ENCODE assay signal across 8 cellular contexts in the genomic region with DNA sequence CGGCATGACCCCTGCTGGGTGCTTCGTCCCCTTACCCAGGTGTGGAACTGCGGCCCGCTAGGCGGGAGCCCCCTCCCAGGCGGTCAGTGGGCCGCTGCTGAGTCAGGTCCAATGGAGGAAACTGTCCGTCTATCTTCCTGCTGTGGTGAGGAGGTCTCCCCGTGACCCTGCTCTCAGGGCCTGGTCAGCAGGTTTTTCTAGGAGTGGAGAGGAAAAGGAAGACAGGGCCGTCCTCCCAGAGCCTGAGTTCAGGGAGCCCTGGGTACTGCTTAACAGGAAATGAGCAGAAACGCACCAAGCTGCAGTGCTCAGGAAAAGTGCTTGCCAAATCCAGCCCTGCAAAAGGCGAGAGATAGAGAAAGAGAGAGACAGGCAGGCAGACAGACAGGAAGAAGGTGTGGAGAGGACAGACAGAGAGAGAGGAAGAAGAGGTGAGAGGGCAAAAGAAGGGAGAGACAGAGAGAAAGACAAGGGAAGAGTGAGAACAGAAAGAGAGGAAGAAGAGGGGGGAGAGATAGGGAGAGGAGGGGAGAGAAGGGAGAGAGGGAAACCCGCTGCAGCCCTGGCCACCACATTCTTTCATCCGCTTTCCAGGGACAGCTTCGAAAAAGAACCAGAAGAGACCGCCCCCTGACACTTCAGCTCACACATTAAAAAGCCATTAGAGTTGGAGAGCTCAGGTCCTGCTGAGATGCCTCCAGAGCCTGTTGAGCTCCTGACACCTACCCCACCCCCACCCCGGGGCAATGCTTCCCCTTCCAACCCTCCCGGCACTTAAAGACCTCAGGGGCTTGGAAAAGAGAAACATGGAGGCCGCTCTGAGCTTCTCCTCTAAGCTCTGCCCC. TPM values are rescaled to one million over a fixed set of nuclear protein-coding genes. Genes with fewer than 3 reads are reported as not detected.
A peak's percentile ranks its signal among the peaks of the same experiment; 100 is the strongest.
DNase-seq lines count a peak whose midpoint lies in the region; ATAC-seq and TF ChIP-seq lines count a peak whose summit lies in the region.

No MANE protein-coding gene starts in this region.

- peak; percentile 48 for DNase-seq in LNCaP clone FGC (ENCODE audit: low read depth)
- DNase-seq in immature natural killer cell: no peak
- no peak for DNase-seq in A172 (ENCODE audit: low spot score)
- DNase-seq in GM19240 (ENCODE audit: insufficient read length, low spot score): no peak

- H3K27ac Mint-ChIP-seq in immature natural killer cell: peak overlapping the region in 5 of 6 donors; percentile 14 to 88 (median 70)
- peak overlapping the region; percentile 56 for H3K27ac Mint-ChIP-seq in stimulated activated memory B cell treated with anti-CD40 and anti-IgM and Interleukin-4, amounts not matched to agents 10 μg/mL and 1 μg/mL and 100 μg/mL, for 72 hours

- peaks cover 34 to 61% of the 10 kb centered on the region in 2 donors for H3K4me1 Mint-ChIP-seq in immature natural killer cell
- peaks cover 64% of the 10 kb centered on the region for H3K4me1 Mint-ChIP-seq in stimulated activated memory B cell treated with anti-CD40 and anti-IgM and Interleukin-4, amounts not matched to agents 10 μg/mL and 1 μg/mL and 100 μg/mL, for 72 hours

- H3K27me3 Mint-ChIP-seq in immature natural killer cell (ENCODE audit: low read depth in 3 of 3): no peaks in the 10 kb centered on the region
- H3K27me3 Mint-ChIP-seq in stimulated activated memory B cell treated with anti-CD40 and anti-IgM and Interleukin-4, amounts not matched to agents 10 μg/mL and 1 μg/mL and 100 μg/mL, for 72 hours: no peaks in the 10 kb centered on the region

- H3K27ac ChIP-seq in angular gyrus (ENCODE audit: low read depth, low read length): peak overlapping the region; percentile 41

- H3K36me3 Mint-ChIP-seq in immature natural killer cell: no peaks in the 10 kb centered on the region
- H3K36me3 Mint-ChIP-seq in stimulated activated memory B cell treated with anti-CD40 and anti-IgM and Interleukin-4, amounts not matched to agents 10 μg/mL and 1 μg/mL and 100 μg/mL, for 72 hours: peaks cover 23% of the 10 kb centered on the region

- no peaks in the 10 kb centered on the region for H3K9me3 Mint-ChIP-seq in immature natural killer cell
- no peaks in the 10 kb centered on the region for H3K9me3 Mint-ChIP-seq in stimulated activated memory B cell treated with anti-CD40 and anti-IgM and Interleukin-4, amounts not matched to agents 10 μg/mL and 1 μg/mL and 100 μg/mL, for 72 hours

- H3K4me3 Mint-ChIP-seq in immature natural killer cell: peak overlapping the region; percentile 1 to 29 (median 18)
- H3K4me3 Mint-ChIP-seq in stimulated activated memory B cell treated with anti-CD40 and anti-IgM and Interleukin-4, amounts not matched to agents 10 μg/mL and 1 μg/mL and 100 μg/mL, for 72 hours: no peak overlapping the region

- H3K4me3 ChIP-seq in LNCaP clone FGC (ENCODE audit: low read depth, low read length): peak overlapping the region; percentile 48

- no peak for ATAC-seq in stimulated activated memory B cell treated with anti-CD40 and anti-IgM and Interleukin-4, amounts not matched to agents 10 μg/mL and 1 μg/mL and 100 μg/mL, for 72 hours
- ATAC-seq in HG03457 (IDR thresholded peaks at IDR 0.05; ENCODE audit: unreplicated experiment): no peak
- ATAC-seq in HG02571 (IDR thresholded peaks at IDR 0.05; ENCODE audit: unreplicated experiment): no peak

- TF ChIP-seq CTCF in LNCaP clone FGC (IDR thresholded peaks at IDR 0.05; ENCODE audit: control insufficient read depth, extremely low read depth, insufficient read depth): no peak

RNA-seq across cellular contexts. Expression of a gene that starts 10.1 kb away (rescaled TPM):
- 10 to 100 TPM; 13.8 to 24.6 (median 18.4) TPM for polyA plus RNA-seq in immature natural killer cell
- total RNA-seq in A172 (2014; rRNA removed; shearing (Covaris generic)): 94.0 and 137 TPM in 2 replicates

RNA-seq across cellular contexts. Expression of a gene that starts 12.2 kb away (rescaled TPM):
- polyA plus RNA-seq in immature natural killer cell: 1 to 10 TPM; 1.5 to 8.5 (median 2.9) TPM
- total RNA-seq in A172 (2014; rRNA removed; shearing (Covaris generic)): 37.8 and 52.7 TPM in 2 replicates

RNA-seq across cellular contexts. Expression of a gene that starts 46.9 kb away (rescaled TPM):
- polyA plus RNA-seq in immature natural killer cell: 10 to 100 TPM in 2 of 3 donors, 1 to 10 TPM in 1; 9.0 to 13.4 (median 11.3) TPM
- 6.4 and 6.6 TPM in 2 replicates for total RNA-seq in A172 (2014; rRNA removed; shearing (Covaris generic))

RNA-seq across cellular contexts. Expression of a gene that starts 51.6 kb away (rescaled TPM):
- 1 to 10 TPM in 1 of 3 donors, under 1 TPM in 1, not detected in 1; 0.89 to 4.2 TPM for polyA plus RNA-seq in immature natural killer cell
- 73.5 and 96.1 TPM in 2 replicates for total RNA-seq in A172 (2014; rRNA removed; shearing (Covaris generic))
